1 cellular context compared by ENCODE assay signal in the genomic region with DNA sequence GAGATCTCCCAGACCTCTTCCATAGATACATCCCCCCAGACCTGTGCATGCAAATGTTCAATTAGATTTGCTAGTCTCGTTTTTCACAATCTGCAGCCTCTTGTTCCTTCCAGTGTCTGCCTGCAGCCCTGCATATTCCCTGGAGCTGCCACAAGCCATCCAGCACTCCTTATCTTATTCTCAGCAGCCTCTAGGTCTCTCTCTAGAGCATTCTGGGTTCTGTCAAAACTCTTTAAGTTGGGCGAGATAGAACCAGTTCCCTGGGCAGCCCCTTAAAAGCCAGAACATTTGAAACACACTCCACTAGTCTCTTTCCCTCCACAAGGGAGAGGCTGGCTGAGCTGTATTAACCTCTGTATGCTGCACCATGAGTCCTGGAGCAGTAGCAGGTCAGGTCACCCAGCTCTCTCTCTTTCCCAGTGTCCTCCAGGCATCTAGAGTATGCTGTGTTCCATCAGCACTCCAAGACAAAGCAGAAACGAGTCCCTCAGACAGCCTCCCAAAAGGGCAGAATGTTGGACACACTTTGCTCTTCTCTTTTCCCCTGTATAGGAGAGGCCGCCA.
TF ChIP-seq lines count a peak whose summit lies in the region.

No MANE protein-coding gene starts in this region.

TF ChIP-seq in H1, 55 proteins besides CTCF, POLR2A, EP300 and RAD21:
- TF ChIP-seq CBX5 (IDR thresholded peaks at IDR 0.05; ENCODE audit: low read depth, low read length), result no peak
- no peak for TF ChIP-seq KDM1A (IDR thresholded peaks at IDR 0.05; ENCODE audit: borderline replicate concordance, low read length)
- no peak for TF ChIP-seq USF2 (IDR thresholded peaks at IDR 0.05; ENCODE audit: low read length)
- no peak for TF ChIP-seq GTF2F1 (IDR thresholded peaks at IDR 0.05; ENCODE audit: borderline replicate concordance, low read depth, low read length)
- no peak for TF ChIP-seq GABPA (IDR thresholded peaks at IDR 0.05; ENCODE audit: borderline replicate concordance, insufficient read depth, low read length)
- no peak for TF ChIP-seq ZNF274 (IDR thresholded peaks at IDR 0.05; ENCODE audit: borderline replicate concordance, extremely low read depth, low read length)
- TF ChIP-seq FOSL1 (IDR thresholded peaks at IDR 0.05; ENCODE audit: insufficient read depth, low read depth, low read length), result no peak
- no peak for TF ChIP-seq RNF2 (IDR thresholded peaks at IDR 0.05; ENCODE audit: borderline replicate concordance, low read depth, low read length, missing control alignments, poor library complexity, severe bottlenecking)
- no peak for TF ChIP-seq TAF7 (optimal IDR thresholded peaks at IDR 0.05; ENCODE audit: borderline replicate concordance, low read depth, low read length)
- TF ChIP-seq NRF1 (IDR thresholded peaks at IDR 0.05; ENCODE audit: low read depth, low read length), result no peak
- TF ChIP-seq YY1 (IDR thresholded peaks at IDR 0.05; ENCODE audit: low read depth, low read length), result no peak
- no peak for TF ChIP-seq SUZ12 (IDR thresholded peaks at IDR 0.05; ENCODE audit: low read length)
- TF ChIP-seq JUN (IDR thresholded peaks at IDR 0.05; ENCODE audit: low read depth, low read length), result no peak
- TF ChIP-seq SIRT6 (IDR thresholded peaks at IDR 0.05; ENCODE audit: low read length), result no peak
- no peak for TF ChIP-seq TCF12 (IDR thresholded peaks at IDR 0.05; ENCODE audit: low read depth, low read length)
- no peak for TF ChIP-seq CTBP2 (IDR thresholded peaks at IDR 0.05; ENCODE audit: borderline replicate concordance, insufficient read depth, insufficient read length, low read length)
- no peak for TF ChIP-seq EGR1 (IDR thresholded peaks at IDR 0.05; ENCODE audit: borderline replicate concordance, low read depth, low read length)
- TF ChIP-seq, protein P1, sequence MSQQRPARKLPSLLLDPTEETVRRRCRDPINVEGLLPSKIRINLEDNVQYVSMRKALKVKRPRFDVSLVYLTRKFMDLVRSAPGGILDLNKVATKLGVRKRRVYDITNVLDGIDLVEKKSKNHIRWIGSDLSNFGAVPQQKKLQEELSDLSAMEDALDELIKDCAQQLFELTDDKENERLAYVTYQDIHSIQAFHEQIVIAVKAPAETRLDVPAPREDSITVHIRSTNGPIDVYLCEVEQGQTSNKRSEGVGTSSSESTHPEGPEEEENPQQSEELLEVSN (IDR thresholded peaks at IDR 0.05), result no peak
- TF ChIP-seq, protein P2, sequence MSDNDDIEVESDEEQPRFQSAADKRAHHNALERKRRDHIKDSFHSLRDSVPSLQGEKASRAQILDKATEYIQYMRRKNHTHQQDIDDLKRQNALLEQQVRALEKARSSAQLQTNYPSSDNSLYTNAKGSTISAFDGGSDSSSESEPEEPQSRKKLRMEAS (IDR thresholded peaks at IDR 0.05), result no peak
